Comparison of ENCODE assay signal across 9 cellular contexts in the genomic region with DNA sequence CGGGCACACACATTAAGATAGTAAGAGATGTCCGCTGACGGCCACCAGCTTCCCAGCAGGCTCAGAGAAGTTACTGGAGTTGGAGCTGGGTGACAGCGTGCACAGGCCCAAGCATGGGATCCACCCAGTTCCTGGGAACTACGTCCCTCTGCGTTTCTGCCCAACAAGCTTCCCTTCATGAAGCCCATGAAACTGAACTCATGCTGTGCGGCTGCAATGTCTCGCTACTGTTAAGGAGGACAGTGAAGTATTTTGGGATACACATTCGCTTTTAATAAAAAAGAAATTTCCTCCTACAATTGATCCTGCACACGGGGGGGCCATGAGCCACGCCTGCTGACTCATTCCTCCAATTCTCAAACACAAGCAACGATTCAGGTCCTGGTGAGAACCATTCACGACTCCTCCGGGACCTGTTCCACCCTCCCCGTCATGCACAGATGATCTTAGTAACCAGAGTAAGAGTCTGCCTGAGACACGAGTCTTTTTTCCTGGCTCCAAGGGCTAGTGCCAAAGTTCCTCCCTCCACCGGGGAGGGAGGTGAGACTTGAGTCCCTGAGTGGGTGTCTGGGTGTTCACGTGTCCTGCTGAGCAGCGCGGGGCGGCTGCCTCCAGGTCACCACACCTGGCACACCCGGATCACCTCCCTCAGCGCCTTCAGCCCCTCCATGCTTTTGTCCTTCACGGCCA. TPM values are rescaled to one million over a fixed set of nuclear protein-coding genes. Genes with fewer than 3 reads are reported as not detected.
DNase-seq lines count a peak whose midpoint lies in the region; ATAC-seq and TF ChIP-seq lines count a peak whose summit lies in the region.
"Had no signal": no experiment of that assay in that cellular context is flagged by ENCODE, and none has a peak within 500 bp of the region (broad histone marks: within the 10 kb centered on the region; RNA-seq: fewer than 3 reads in every experiment).

No MANE protein-coding gene starts in this region.

- ATAC-seq in HG02623 (IDR thresholded peaks at IDR 0.05; ENCODE audit: unreplicated experiment), result no peak
- no peak for ATAC-seq in left lobe of liver

- H3K18ac ChIP-seq in neuronal stem cell (ENCODE audit: low read length), result peak overlapping the region; percentile 44

- 0 out of 2 replicates have a peak, but pooled peaks cover 1% of the 10 kb centered on the region for H3F3A ChIP-seq in Loucy (ENCODE audit: low read depth)

- H3K79me1 ChIP-seq in neuronal stem cell (ENCODE audit: low read depth, low read length), result peaks cover 4% of the 10 kb centered on the region

- H3K9me2 ChIP-seq in Loucy (replicated peaks; ENCODE audit: low read depth, low read length), result no peaks in the 10 kb centered on the region

- H3K27ac Mint-ChIP-seq in CD8-positive, alpha-beta memory T cell, result peak overlapping the region in 5 of 8 donors; percentile 29 to 63 (median 60)
- peak overlapping the region; percentile 93 for H3K27ac Mint-ChIP-seq in dendritic cell treated with granulocyte-macrophage colony-stimulating factor and Interleukin-4, amounts not matched to agents 40 ng/mL and 50 ng/mL, for 4 days

- no peak overlapping the region for H2BK15ac ChIP-seq in neuronal stem cell (ENCODE audit: low read length)

- no peaks in the 10 kb centered on the region for H3K27me3 ChIP-seq in CD8-positive, alpha-beta memory T cell (ENCODE audit: insufficient read depth, low read length, poor library complexity, severe bottlenecking)
- H3K27me3 ChIP-seq in Loucy (ENCODE audit: insufficient read depth, low read length, poor library complexity, severe bottlenecking) (no peaks in the 10 kb centered on the region), neuronal stem cell (ENCODE audit: control insufficient read depth in 3 of 3, insufficient read depth in 3 of 3, low read depth in 1 of 3, low read length in 3 of 3) (peaks cover 0 to 2% (median 0%) of the 10 kb centered on the region in 3 experiments)

- peaks cover 17% of the 10 kb centered on the region for H3K4me1 ChIP-seq in CD8-positive, alpha-beta memory T cell (ENCODE audit: insufficient read depth, low read length)
- peaks cover 8% of the 10 kb centered on the region for H3K4me1 ChIP-seq in Loucy (ENCODE audit: insufficient read depth, low read length, poor library complexity, severe bottlenecking)
- peaks cover 12 to 14% of the 10 kb centered on the region in 2 donors for H3K4me1 ChIP-seq in neuronal stem cell (ENCODE audit: control insufficient read depth in 2 of 2, insufficient read depth in 1 of 2, low read depth in 1 of 2, low read length in 2 of 2)

- H3K9me3 ChIP-seq in CD8-positive, alpha-beta memory T cell (ENCODE audit: low read length), result no peaks in the 10 kb centered on the region
- H3K9me3 ChIP-seq in Loucy (ENCODE audit: insufficient read depth, low read depth, low read length) (no peaks in the 10 kb centered on the region), neuronal stem cell (replicated peaks in 1 of 2; ENCODE audit: control insufficient read depth in 2 of 2, insufficient read depth in 1 of 2, low read depth in 1 of 2, low read length in 2 of 2) (no peaks in the 10 kb centered on the region)

- WGBS in neuronal stem cell (ENCODE audit: extremely low coverage in 2 of 2, insufficient read length in 2 of 2, insufficient replicate concordance in 1 of 2), 2 donors, result no CpG with 5 or more reads among the region's 24 CpGs

- no peak overlapping the region for H3K14ac ChIP-seq in neuronal stem cell (ENCODE audit: low read length)

- no peak overlapping the region for H2BK12ac ChIP-seq in neuronal stem cell (ENCODE audit: low read length)

- no peak overlapping the region for H3K4ac ChIP-seq in neuronal stem cell (ENCODE audit: low read length)

- H3K9ac ChIP-seq in Loucy (ENCODE audit: low read depth, low read length, poor library complexity, severe bottlenecking), result no peak overlapping the region
- H3K9ac ChIP-seq in neuronal stem cell (ENCODE audit: low read depth, low read length, poor library complexity), result peak overlapping the region; percentile 78

- peaks cover 0 to 3% of the 10 kb centered on the region in 2 donors for H3K27me3 Mint-ChIP-seq in CD8-positive, alpha-beta memory T cell
- peaks cover 2% of the 10 kb centered on the region for H3K27me3 Mint-ChIP-seq in dendritic cell treated with granulocyte-macrophage colony-stimulating factor and Interleukin-4, amounts not matched to agents 40 ng/mL and 50 ng/mL, for 4 days

- peaks cover 0 to 27% (median 2%) of the 10 kb centered on the region in 3 donors for H3K36me3 Mint-ChIP-seq in CD8-positive, alpha-beta memory T cell
- peaks cover 58% of the 10 kb centered on the region for H3K36me3 Mint-ChIP-seq in dendritic cell treated with granulocyte-macrophage colony-stimulating factor and Interleukin-4, amounts not matched to agents 40 ng/mL and 50 ng/mL, for 4 days (ENCODE audit: low read depth)

- H2BK5ac ChIP-seq in neuronal stem cell (ENCODE audit: low read length), result no peak overlapping the region

- no peak overlapping the region for H2AK5ac ChIP-seq in neuronal stem cell (ENCODE audit: low read depth, low read length)

- no peak overlapping the region for H4K91ac ChIP-seq in neuronal stem cell (ENCODE audit: low read depth, low read length, poor library complexity)

- H3K4me2 ChIP-seq in Loucy (ENCODE audit: low read depth, low read length, poor library complexity, severe bottlenecking), result peak overlapping the region; percentile 51
- H3K4me2 ChIP-seq in neuronal stem cell (ENCODE audit: insufficient read depth, low read length, poor library complexity, severe bottlenecking), result no peak overlapping the region

- no peak for DNase-seq in CD8-positive, alpha-beta memory T cell
- DNase-seq in neuronal stem cell (ENCODE audit: low spot score) (no peak), left lobe of liver (ENCODE audit: low spot score) (no peak), medulla oblongata (ENCODE audit: extremely low spot score) (no peak), GF-D8 (lab: John Stamatoyannopoulos, UW) (no peak)
- DNase-seq: Karpas-422 had no signal

- H4K8ac ChIP-seq in neuronal stem cell (ENCODE audit: low read depth, low read length), result no peak overlapping the region

- peaks cover 8% of the 10 kb centered on the region for H3K36me3 ChIP-seq in CD8-positive, alpha-beta memory T cell (ENCODE audit: insufficient read depth, low read length)
- H3K36me3 ChIP-seq in Loucy (ENCODE audit: insufficient read depth, low read length) (no peaks in the 10 kb centered on the region), neuronal stem cell (replicated peaks in 1 of 2; ENCODE audit: control insufficient read depth in 2 of 2, insufficient read depth in 2 of 2, low read length in 2 of 2) (peaks cover 0 to 1% of the 10 kb centered on the region in 2 donors)

- intact Hi-C loops in dendritic cell treated with granulocyte-macrophage colony-stimulating factor and Interleukin-4, amounts not matched to agents 40 ng/mL and 50 ng/mL, for 4 days (cut with micrococcal nuclease), result no loop called here

- H4K20me1 ChIP-seq in Loucy (ENCODE audit: insufficient read depth, low read length, poor library complexity, severe bottlenecking), result no peaks in the 10 kb centered on the region

- H2AFZ ChIP-seq in Loucy (ENCODE audit: low read length), result no peak overlapping the region
- peak overlapping the region; percentile 59 for H2AFZ ChIP-seq in neuronal stem cell (ENCODE audit: low read length)

- peaks cover 17 to 33% (median 29%) of the 10 kb centered on the region in 3 donors for H3K4me1 Mint-ChIP-seq in CD8-positive, alpha-beta memory T cell
- peaks cover 62% of the 10 kb centered on the region for H3K4me1 Mint-ChIP-seq in dendritic cell treated with granulocyte-macrophage colony-stimulating factor and Interleukin-4, amounts not matched to agents 40 ng/mL and 50 ng/mL, for 4 days (ENCODE audit: low read depth)

- TF ChIP-seq CTCF in Loucy (conservative IDR thresholded peaks at IDR 0.05; ENCODE audit: low read length), result no peak

- H2BK120ac ChIP-seq in neuronal stem cell (ENCODE audit: low read depth, low read length), result no peak overlapping the region

- POLR2A ChIA-PET in CD8-positive, alpha-beta memory T cell (lab: Charles Lee), result no interaction called here

- H3K4me3 Mint-ChIP-seq in CD8-positive, alpha-beta memory T cell, result peak overlapping the region in 4 of 7 donors; percentile 29 to 71 (median 52)
- H3K4me3 Mint-ChIP-seq in dendritic cell treated with granulocyte-macrophage colony-stimulating factor and Interleukin-4, amounts not matched to agents 40 ng/mL and 50 ng/mL, for 4 days, result peak overlapping the region; percentile 62

- peak overlapping the region; percentile 60 for H3K23ac ChIP-seq in neuronal stem cell (ENCODE audit: low read depth, low read length, poor library complexity)

- CTCF ChIA-PET in CD8-positive, alpha-beta memory T cell (lab: Charles Lee), result no interaction called here

- H3K27ac ChIP-seq in CD8-positive, alpha-beta memory T cell (ENCODE audit: low read depth, low read length), result no peak overlapping the region
- H3K27ac ChIP-seq in neuronal stem cell (replicated peaks; ENCODE audit: low read length), result no peak overlapping the region

- no peaks in the 10 kb centered on the region for H3K9me3 Mint-ChIP-seq in CD8-positive, alpha-beta memory T cell
- H3K9me3 Mint-ChIP-seq in dendritic cell treated with granulocyte-macrophage colony-stimulating factor and Interleukin-4, amounts not matched to agents 40 ng/mL and 50 ng/mL, for 4 days, result no peaks in the 10 kb centered on the region

- no peak overlapping the region for H3K4me3 ChIP-seq in CD8-positive, alpha-beta memory T cell (ENCODE audit: low read length)
- H3K4me3 ChIP-seq in Loucy (ENCODE audit: low read length, poor library complexity, severe bottlenecking) (no peak overlapping the region), neuronal stem cell (ENCODE audit: low read length in 2 of 2) (no peak overlapping the region)

- H3K79me2 ChIP-seq in Loucy (ENCODE audit: insufficient read depth, low read length), result peaks cover 40% of the 10 kb centered on the region

RNA-seq across cellular contexts. Expression of gene PSMG3, which starts 2.6 kb away (rescaled TPM):
- 10 to 100 TPM; 71.0 to 80.7 TPM for total RNA-seq in CD8-positive, alpha-beta memory T cell
- polyA plus RNA-seq in CD8-positive, alpha-beta memory T cell, result 51.3 TPM
- polyA plus RNA-seq in neuronal stem cell (2013, experiment 1 of 2), result 16.9 TPM
- polyA plus RNA-seq in neuronal stem cell (2013, experiment 2 of 2), result 15.7 TPM
- 10.7 TPM for total RNA-seq in left lobe of liver

RNA-seq across cellular contexts. Expression of gene TMEM184A, which starts 11.2 kb away (rescaled TPM):
- total RNA-seq in CD8-positive, alpha-beta memory T cell, result not detected
- not detected for polyA plus RNA-seq in CD8-positive, alpha-beta memory T cell
- 0.32 TPM for polyA plus RNA-seq in neuronal stem cell (2013, experiment 1 of 2)
- 0.28 TPM for polyA plus RNA-seq in neuronal stem cell (2013, experiment 2 of 2)
- total RNA-seq in left lobe of liver, result 44.6 TPM

RNA-seq across cellular contexts. Expression of gene MAFK, which starts 36.7 kb away (rescaled TPM):
- total RNA-seq in CD8-positive, alpha-beta memory T cell, result 10 to 100 TPM; 36.6 to 41.1 TPM
- 0.85 TPM for polyA plus RNA-seq in CD8-positive, alpha-beta memory T cell
- 4.4 TPM for polyA plus RNA-seq in neuronal stem cell (2013, experiment 1 of 2)
- polyA plus RNA-seq in neuronal stem cell (2013, experiment 2 of 2), result 4.1 TPM
- total RNA-seq in left lobe of liver, result 11.6 TPM

Comparison
In these comparisons a context has a peak if more than half of its experiments do, and no peak if none do; other contexts are left out.
1. RNA of gene TMEM184A, which starts 11.2 kb away (total RNA-seq): 44.6 TPM in left lobe of liver (single experiment); not detected in CD8-positive, alpha-beta memory T cell; every median in the first group is over 10 times any median in the second.